21 cellular contexts compared by ENCODE assay signal in the genomic region with DNA sequence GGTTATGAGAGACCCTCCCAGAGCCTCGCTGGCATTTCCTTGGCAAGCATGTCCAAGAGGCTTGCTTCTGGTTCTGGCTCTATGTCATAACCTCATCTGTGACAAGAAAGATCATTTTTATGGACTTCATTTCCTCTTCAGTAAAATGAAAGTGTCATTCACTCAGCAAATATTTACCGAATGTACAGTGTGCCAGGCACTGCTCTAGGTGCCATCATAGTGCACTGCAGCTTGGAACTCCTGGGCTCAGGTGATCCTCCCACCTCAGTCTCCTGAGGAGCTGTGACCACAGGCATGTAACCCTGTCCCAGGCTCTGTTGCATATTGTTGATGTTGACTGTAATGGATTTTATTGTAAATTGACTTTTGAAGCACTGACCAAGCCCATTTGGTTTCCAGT. TPM values are rescaled to one million over a fixed set of nuclear protein-coding genes. Genes with fewer than 3 reads are reported as not detected.
DNase-seq lines count a peak whose midpoint lies in the region; FAIRE-seq and TF ChIP-seq lines count a peak whose summit lies in the region.
"Had no signal": no experiment of that assay in that cellular context is flagged by ENCODE, and none has a peak within 500 bp of the region (broad histone marks: within the 10 kb centered on the region; RNA-seq: fewer than 3 reads in every experiment).

No MANE protein-coding gene starts in this region.

- no peaks in the 10 kb centered on the region for H3K79me2 ChIP-seq in osteoblast (ENCODE audit: insufficient read depth, low read length)

- POLR2A ChIA-PET in activated CD4-positive, alpha-beta T cell treated with anti-CD3 and anti-CD28 coated beads, Interleukin-2, amount 10 ng/mL, durations not matched to agents 7 days and 5 days (lab: Charles Lee): no interaction called here

- no peaks in the 10 kb centered on the region for H4K20me1 ChIP-seq in osteoblast (ENCODE audit: insufficient read depth, low read length)

- no peaks in the 10 kb centered on the region for H3K27me3 ChIP-seq in small intestine (ENCODE audit: control insufficient read depth in 2 of 2, insufficient read depth in 2 of 2, low read length in 2 of 2)
- H3K27me3 ChIP-seq in osteoblast (ENCODE audit: insufficient read depth, low read length): no peaks in the 10 kb centered on the region
- H3K27me3 ChIP-seq: MG63 had no signal

- H3K4me2 ChIP-seq in osteoblast (ENCODE audit: insufficient read depth, low read length): no peak overlapping the region

- CTCF ChIA-PET in activated CD4-positive, alpha-beta T cell treated with anti-CD3 and anti-CD28 coated beads, Interleukin-2, amount 10 ng/mL, durations not matched to agents 7 days and 5 days (lab: Charles Lee): no interaction called here

- no peak overlapping the region for H3K4me3 Mint-ChIP-seq in activated CD4-positive, alpha-beta T cell treated with anti-CD3 and anti-CD28 coated beads, Interleukin-2, amount 10 ng/mL, durations not matched to agents 7 days and 5 days
- H3K4me3 Mint-ChIP-seq: H9, IgD-negative memory B cell had no signal

- peaks cover 45% of the 10 kb centered on the region for H3K36me3 Mint-ChIP-seq in activated CD4-positive, alpha-beta T cell treated with anti-CD3 and anti-CD28 coated beads, Interleukin-2, amount 10 ng/mL, durations not matched to agents 7 days and 5 days (ENCODE audit: low read depth)

- no peak overlapping the region for H2AFZ ChIP-seq in osteoblast (ENCODE audit: low read length)

- no peak overlapping the region for H3K27ac Mint-ChIP-seq in activated CD4-positive, alpha-beta T cell treated with anti-CD3 and anti-CD28 coated beads, Interleukin-2, amount 10 ng/mL, durations not matched to agents 7 days and 5 days
- H3K27ac Mint-ChIP-seq: IgD-negative memory B cell had no signal

- H3K36me3 ChIP-seq in small intestine (ENCODE audit: control insufficient read depth in 2 of 2, insufficient read depth in 2 of 2, low read length in 2 of 2) (peaks cover 23 to 28% of the 10 kb centered on the region in 2 donors), osteoblast (ENCODE audit: insufficient read depth, low read length) (peaks cover 71% of the 10 kb centered on the region)

- H3K4me3 ChIP-seq in small intestine (ENCODE audit: low read depth in 1 of 2, low read length in 2 of 2): no peak overlapping the region
- H3K4me3 ChIP-seq in osteoblast (ENCODE audit: insufficient read depth, low read length): no peak overlapping the region
- H3K4me3 ChIP-seq: MG63 had no signal

- peak; percentile 30 for DNase-seq in NCI-H2029 treated with DMSO at 0.1 percent for 48 hours (lab: John Stamatoyannopoulos, UW)
- DNase-seq in kidney tubule cell (ENCODE audit: low spot score): peak; percentile 49
- DNase-seq in small intestine: peak; percentile 72
- DNase-seq in activated CD4-positive, alpha-beta T cell treated with anti-CD3 and anti-CD28 coated beads, Interleukin-2, amount 10 ng/mL, durations not matched to agents 7 days and 5 days: no peak
- no peak for DNase-seq in NCI-H526 (lab: John Stamatoyannopoulos, UW)
- no peak for DNase-seq in osteoblast (ENCODE audit: insufficient read length, low spot score, missing footprints)
- no peak for DNase-seq in central memory CD4-positive, alpha-beta T cell
- DNase-seq: C1 segment of cervical spinal cord, DND-41, H9, Karpas-422, MG63, NCI-H1048, NCI-H1436, NCI-H1930, NCI-H2171, Right ventricle myocardium superior had no signal

- WGBS in small intestine, 3 donors: 14 to 58% (median 35%) methylated on average over 2 of the region's 2 CpGs

- no peaks in the 10 kb centered on the region for H3K9me3 Mint-ChIP-seq in activated CD4-positive, alpha-beta T cell treated with anti-CD3 and anti-CD28 coated beads, Interleukin-2, amount 10 ng/mL, durations not matched to agents 7 days and 5 days
- H3K9me3 Mint-ChIP-seq: H9, IgD-negative memory B cell had no signal

- no peaks in the 10 kb centered on the region for H3K27me3 Mint-ChIP-seq in activated CD4-positive, alpha-beta T cell treated with anti-CD3 and anti-CD28 coated beads, Interleukin-2, amount 10 ng/mL, durations not matched to agents 7 days and 5 days
- H3K27me3 Mint-ChIP-seq: IgD-negative memory B cell had no signal

- H3K9me3 ChIP-seq in small intestine (ENCODE audit: control insufficient read depth, low read depth) (no peaks in the 10 kb centered on the region), osteoblast (ENCODE audit: low read depth, low read length) (no peaks in the 10 kb centered on the region)
- H3K9me3 ChIP-seq: MG63 had no signal

- H3K4me1 ChIP-seq in small intestine (ENCODE audit: control insufficient read depth in 2 of 2, insufficient read depth in 1 of 2, low read depth in 1 of 2, low read length in 1 of 2) (peaks cover 0 to 2% of the 10 kb centered on the region in 2 donors), osteoblast (ENCODE audit: insufficient read depth, low read length) (peaks cover 6% of the 10 kb centered on the region)

- no peak for TF ChIP-seq CTCF in C4-2B (conservative IDR thresholded peaks at IDR 0.05)
- no peak for TF ChIP-seq CTCF in osteoblast (IDR thresholded peaks at IDR 0.05; ENCODE audit: extremely low read depth, low read depth, low read length)

- no peak for FAIRE-seq in small intestine (lab: Jason Lieb, UNC)
- FAIRE-seq: HTR-8/SVneo had no signal

- no peaks in the 10 kb centered on the region for H3K4me1 Mint-ChIP-seq in activated CD4-positive, alpha-beta T cell treated with anti-CD3 and anti-CD28 coated beads, Interleukin-2, amount 10 ng/mL, durations not matched to agents 7 days and 5 days
- H3K4me1 Mint-ChIP-seq: H9, IgD-negative memory B cell had no signal

- H3K27ac ChIP-seq in C4-2B (peak overlapping the region; percentile 59), small intestine (ENCODE audit: low read depth in 1 of 2, low read length in 1 of 2) (peak overlapping the region; percentile 65 to 81), osteoblast (ENCODE audit: low read depth, low read length) (no peak overlapping the region)

RNA-seq across cellular contexts. Expression of a gene that starts 18.7 kb away (rescaled TPM):
- polyA plus RNA-seq in small intestine: 10 to 100 TPM; 30.3 to 93.9 (median 49.4) TPM
- under 1 TPM in 1 of 2 experiments, not detected in 1; 0.35 TPM for total RNA-seq in activated CD4-positive, alpha-beta T cell treated with anti-CD3 and anti-CD28 coated beads, Interleukin-2, amount 10 ng/mL, durations not matched to agents 7 days and 5 days
- 0.29 and 0.36 TPM in 2 replicates for total RNA-seq in osteoblast
- polyA plus RNA-seq: IgD-negative memory B cell had no signal

RNA-seq across cellular contexts. Expression of a gene that starts 38.7 kb away (rescaled TPM):
- 10 to 100 TPM; 17.4 to 68.4 (median 48.4) TPM for polyA plus RNA-seq in small intestine
- total RNA-seq in activated CD4-positive, alpha-beta T cell treated with anti-CD3 and anti-CD28 coated beads, Interleukin-2, amount 10 ng/mL, durations not matched to agents 7 days and 5 days: 1 to 10 TPM in 1 of 2 experiments, under 1 TPM in 1; 0.87 to 1.1 TPM
- total RNA-seq in osteoblast: not detected in 2 replicates
- total RNA-seq: G401 had no signal

RNA-seq across cellular contexts. Expression of a gene that starts 58.0 kb away (rescaled TPM):
- 10 to 100 TPM; 18.0 to 25.7 (median 24.4) TPM for polyA plus RNA-seq in small intestine
- total RNA-seq in activated CD4-positive, alpha-beta T cell treated with anti-CD3 and anti-CD28 coated beads, Interleukin-2, amount 10 ng/mL, durations not matched to agents 7 days and 5 days: 10 to 100 TPM; 40.4 to 45.7 TPM
- 26.1 and 29.2 TPM in 2 replicates for total RNA-seq in osteoblast

Comparison
In these comparisons a context has a peak if more than half of its experiments do, and no peak if none do; other contexts are left out.
1. DNase-seq: peak in NCI-H2029 treated with DMSO at 0.1 percent for 48 hours (single experiment), kidney tubule cell (single experiment) and small intestine (single experiment); none in activated CD4-positive, alpha-beta T cell treated with anti-CD3 and anti-CD28 coated beads, Interleukin-2, amount 10 ng/mL, durations not matched to agents 7 days and 5 days (single experiment), NCI-H526 (0 of 2), osteoblast (single experiment) and central memory CD4-positive, alpha-beta T cell (single experiment).